Comparison of ENCODE assay signal across 9 cellular contexts in genomic region chr22:17368144-17368726, GRCh38. TPM values are rescaled to one million over a fixed set of nuclear protein-coding genes. Genes with fewer than 3 reads are reported as not detected.
DNase-seq lines count a peak whose midpoint lies in the region; ATAC-seq lines count a peak whose summit lies in the region.
"Had no signal": no experiment of that assay in that cellular context is flagged by ENCODE, and none has a peak within 500 bp of the region (broad histone marks: within the 10 kb centered on the region; RNA-seq: fewer than 3 reads in every experiment).

No MANE protein-coding gene starts in this region.

- no peaks in the 10 kb centered on the region for H3K36me3 Mint-ChIP-seq in T-helper 2 cell treated with Interferon-gamma antibody and Interleukin-4, amounts not matched to agents 5 μg/mL and 100 μg/mL, for 36 hours (ENCODE audit: low read depth)
- H3K36me3 Mint-ChIP-seq in activated CD8-positive, alpha-beta T cell treated with anti-CD3 and anti-CD28 coated beads, Interleukin-2, amount 10 ng/mL, durations not matched to agents 7 days and 5 days (ENCODE audit: low read depth) = no peaks in the 10 kb centered on the region
- H3K36me3 Mint-ChIP-seq in stimulated activated memory B cell treated with anti-CD40 and anti-IgM and Interleukin-4, amounts not matched to agents 10 μg/mL and 1 μg/mL and 100 μg/mL, for 72 hours = no peaks in the 10 kb centered on the region

- H3K27me3 Mint-ChIP-seq in T-helper 2 cell treated with Interferon-gamma antibody and Interleukin-4, amounts not matched to agents 5 μg/mL and 100 μg/mL, for 36 hours (ENCODE audit: low read depth) = peaks cover 48% of the 10 kb centered on the region
- H3K27me3 Mint-ChIP-seq in activated CD8-positive, alpha-beta T cell treated with anti-CD3 and anti-CD28 coated beads, Interleukin-2, amount 10 ng/mL, durations not matched to agents 7 days and 5 days (ENCODE audit: low read depth) = peaks cover 45% of the 10 kb centered on the region
- H3K27me3 Mint-ChIP-seq in stimulated activated memory B cell treated with anti-CD40 and anti-IgM and Interleukin-4, amounts not matched to agents 10 μg/mL and 1 μg/mL and 100 μg/mL, for 72 hours = peaks cover 68% of the 10 kb centered on the region

- H3K27ac ChIP-seq in effector memory CD4-positive, alpha-beta T cell (ENCODE audit: insufficient read depth, low read length, poor library complexity, severe bottlenecking) = no peak overlapping the region

- CTCF ChIA-PET in activated CD8-positive, alpha-beta T cell treated with anti-CD3 and anti-CD28 coated beads, Interleukin-2, amount 10 ng/mL, durations not matched to agents 7 days and 5 days (lab: Charles Lee) = interaction anchor here (0.9 to 3.1 kb wide), 3 partner anchors 10 to 134 kb away, joined by 3 to 14 read pairs (median 4); no protein-coding TSS in a partner anchor

- no peak for DNase-seq in T-helper 2 cell treated with Interferon-gamma antibody and Interleukin-4, amounts not matched to agents 5 μg/mL and 100 μg/mL, for 36 hours (ENCODE audit: low spot score)
- DNase-seq in T-helper 2 cell = no peak
- DNase-seq in activated CD8-positive, alpha-beta T cell treated with anti-CD3 and anti-CD28 coated beads, Interleukin-2, amount 10 ng/mL, durations not matched to agents 7 days and 5 days = no peak
- DNase-seq in mesenteric fat pad (ENCODE audit: low spot score) = no peak
- DNase-seq in effector memory CD4-positive, alpha-beta T cell = no peak
- DNase-seq in NCI-H2196 treated with DMSO at 0.1 percent for 48 hours (lab: John Stamatoyannopoulos, UW; ENCODE audit: unreplicated experiment) = no peak
- DNase-seq: activated effector memory CD4-positive, alpha-beta T cell treated with Interleukin-2 at 50 U/mL for 16 hours had no signal

- peak overlapping the region; percentile 74 for H3K4me3 Mint-ChIP-seq in T-helper 2 cell treated with Interferon-gamma antibody and Interleukin-4, amounts not matched to agents 5 μg/mL and 100 μg/mL, for 36 hours
- H3K4me3 Mint-ChIP-seq in activated CD8-positive, alpha-beta T cell treated with anti-CD3 and anti-CD28 coated beads, Interleukin-2, amount 10 ng/mL, durations not matched to agents 7 days and 5 days = peak overlapping the region; percentile 16
- H3K4me3 Mint-ChIP-seq in stimulated activated memory B cell treated with anti-CD40 and anti-IgM and Interleukin-4, amounts not matched to agents 10 μg/mL and 1 μg/mL and 100 μg/mL, for 72 hours = peak overlapping the region; percentile 65

- POLR2A ChIA-PET in activated CD8-positive, alpha-beta T cell treated with anti-CD3 and anti-CD28 coated beads, Interleukin-2, amount 10 ng/mL, durations not matched to agents 7 days and 5 days (lab: Charles Lee) = no interaction called here

- H3K27me3 ChIP-seq in effector memory CD4-positive, alpha-beta T cell (replicated peaks; ENCODE audit: control insufficient read depth, insufficient read depth, low read length, poor library complexity, severe bottlenecking) = peaks cover 20% of the 10 kb centered on the region

- peaks cover 13% of the 10 kb centered on the region for H3K4me1 ChIP-seq in effector memory CD4-positive, alpha-beta T cell (ENCODE audit: control insufficient read depth, insufficient read depth, low read length, poor library complexity, severe bottlenecking)

- H3K27ac Mint-ChIP-seq in T-helper 2 cell treated with Interferon-gamma antibody and Interleukin-4, amounts not matched to agents 5 μg/mL and 100 μg/mL, for 36 hours = peak overlapping the region; percentile 15
- no peak overlapping the region for H3K27ac Mint-ChIP-seq in activated CD8-positive, alpha-beta T cell treated with anti-CD3 and anti-CD28 coated beads, Interleukin-2, amount 10 ng/mL, durations not matched to agents 7 days and 5 days
- H3K27ac Mint-ChIP-seq in stimulated activated memory B cell treated with anti-CD40 and anti-IgM and Interleukin-4, amounts not matched to agents 10 μg/mL and 1 μg/mL and 100 μg/mL, for 72 hours = no peak overlapping the region

- H3K4me1 Mint-ChIP-seq in T-helper 2 cell treated with Interferon-gamma antibody and Interleukin-4, amounts not matched to agents 5 μg/mL and 100 μg/mL, for 36 hours (ENCODE audit: low read depth) = peaks cover 14% of the 10 kb centered on the region
- peaks cover 15% of the 10 kb centered on the region for H3K4me1 Mint-ChIP-seq in activated CD8-positive, alpha-beta T cell treated with anti-CD3 and anti-CD28 coated beads, Interleukin-2, amount 10 ng/mL, durations not matched to agents 7 days and 5 days (ENCODE audit: low read depth)
- peaks cover 33% of the 10 kb centered on the region for H3K4me1 Mint-ChIP-seq in stimulated activated memory B cell treated with anti-CD40 and anti-IgM and Interleukin-4, amounts not matched to agents 10 μg/mL and 1 μg/mL and 100 μg/mL, for 72 hours

- H3K9me3 Mint-ChIP-seq in T-helper 2 cell treated with Interferon-gamma antibody and Interleukin-4, amounts not matched to agents 5 μg/mL and 100 μg/mL, for 36 hours = no peaks in the 10 kb centered on the region
- H3K9me3 Mint-ChIP-seq in activated CD8-positive, alpha-beta T cell treated with anti-CD3 and anti-CD28 coated beads, Interleukin-2, amount 10 ng/mL, durations not matched to agents 7 days and 5 days (ENCODE audit: insufficient read depth) = no peaks in the 10 kb centered on the region
- H3K9me3 Mint-ChIP-seq in stimulated activated memory B cell treated with anti-CD40 and anti-IgM and Interleukin-4, amounts not matched to agents 10 μg/mL and 1 μg/mL and 100 μg/mL, for 72 hours = no peaks in the 10 kb centered on the region

- H3K36me3 ChIP-seq in effector memory CD4-positive, alpha-beta T cell (ENCODE audit: control insufficient read depth, insufficient read depth, low read length) = no peaks in the 10 kb centered on the region

- ATAC-seq in activated CD8-positive, alpha-beta T cell treated with anti-CD3 and anti-CD28 coated beads, Interleukin-2, amount 10 ng/mL, durations not matched to agents 7 days and 5 days = no peak
- no peak for ATAC-seq in stimulated activated memory B cell treated with anti-CD40 and anti-IgM and Interleukin-4, amounts not matched to agents 10 μg/mL and 1 μg/mL and 100 μg/mL, for 72 hours

- peak overlapping the region; percentile 89 for H3K4me3 ChIP-seq in iPS-18c (ENCODE audit: insufficient read depth, low read depth, low read length)
- H3K4me3 ChIP-seq in effector memory CD4-positive, alpha-beta T cell (ENCODE audit: insufficient read depth, low read depth, low read length, poor library complexity, severe bottlenecking) = no peak overlapping the region

- H3K9me3 ChIP-seq in iPS-18c (ENCODE audit: control insufficient read depth, insufficient read depth, low read length) = no peaks in the 10 kb centered on the region
- no peaks in the 10 kb centered on the region for H3K9me3 ChIP-seq in effector memory CD4-positive, alpha-beta T cell (ENCODE audit: control insufficient read depth, low read length)

RNA-seq across cellular contexts. Expression of gene CECR2, which starts 1.0 kb away (rescaled TPM):
- total RNA-seq in activated CD8-positive, alpha-beta T cell treated with anti-CD3 and anti-CD28 coated beads, Interleukin-2, amount 10 ng/mL, durations not matched to agents 7 days and 5 days = not detected
- 1.1 TPM for total RNA-seq in mesenteric fat pad

Comparison
In these comparisons a context has a peak if more than half of its experiments do, and no peak if none do; other contexts are left out.
1. H3K4me3 Mint-ChIP-seq: peak in every context shown above with its lines; median percentile 74 in T-helper 2 cell treated with Interferon-gamma antibody and Interleukin-4, amounts not matched to agents 5 μg/mL and 100 μg/mL, for 36 hours; 65 in stimulated activated memory B cell treated with anti-CD40 and anti-IgM and Interleukin-4, amounts not matched to agents 10 μg/mL and 1 μg/mL and 100 μg/mL, for 72 hours; 16 in activated CD8-positive, alpha-beta T cell treated with anti-CD3 and anti-CD28 coated beads, Interleukin-2, amount 10 ng/mL, durations not matched to agents 7 days and 5 days.